ENCODE assay signal across 15 cellular contexts in the genomic region with DNA sequence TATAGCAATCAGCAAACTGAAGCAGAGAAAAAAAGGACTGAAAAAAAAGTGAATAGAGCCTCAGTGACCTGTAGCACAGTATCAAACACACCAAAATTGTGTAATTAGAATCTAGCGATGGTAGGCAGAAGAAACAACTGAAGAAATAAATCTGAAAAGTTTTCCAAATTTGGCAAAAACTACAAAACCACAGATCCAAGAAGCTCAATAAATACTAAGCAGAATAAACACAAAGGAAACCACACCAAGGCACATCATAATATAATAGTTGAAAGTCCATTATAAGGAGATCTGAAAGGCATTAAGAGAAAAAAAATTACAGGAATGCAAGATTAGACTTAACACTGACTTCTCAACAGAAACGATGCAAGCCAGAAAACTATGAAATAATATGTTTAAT.
"Had no signal": no experiment of that assay in that cellular context is flagged by ENCODE, and none has a peak within 500 bp of the region (broad histone marks: within the 10 kb centered on the region; RNA-seq: fewer than 3 reads in every experiment).

No MANE protein-coding gene starts in this region.

- H3K27ac ChIP-seq: coronary artery, foreskin keratinocyte, right atrium auricular region, suprapubic skin had no signal

- H3K4me1 ChIP-seq: foreskin keratinocyte, right atrium auricular region, suprapubic skin had no signal

- H3K27me3 ChIP-seq: foreskin keratinocyte, right atrium auricular region, suprapubic skin had no signal

- DNase-seq: activated CD4-positive, alpha-beta T cell treated with anti-CD3 and anti-CD28 coated beads for 4 hours; activated CD8-positive, alpha-beta memory T cell treated with anti-CD3 and anti-CD28 coated beads, Interleukin-2, amount 50 U/mL, for 48 hours; activated naive CD4-positive, alpha-beta T cell treated with anti-CD3 and anti-CD28 coated beads for 36 hours; foreskin keratinocyte; mesenchymal stem cell; nucleus accumbens; posterior cingulate gyrus; small intestine; T-helper 2 cell; trophoblast cell had no signal

- ATAC-seq: esophagus mucosa, foreskin keratinocyte, WTC11 had no signal

- H3K4me3 ChIP-seq: coronary artery, right atrium auricular region, suprapubic skin had no signal

- H3K9me3 ChIP-seq: right atrium auricular region, suprapubic skin had no signal

- H3K36me3 ChIP-seq: right atrium auricular region, suprapubic skin had no signal
